Comparison of ENCODE assay signal across 19 cellular contexts in the genomic region with DNA sequence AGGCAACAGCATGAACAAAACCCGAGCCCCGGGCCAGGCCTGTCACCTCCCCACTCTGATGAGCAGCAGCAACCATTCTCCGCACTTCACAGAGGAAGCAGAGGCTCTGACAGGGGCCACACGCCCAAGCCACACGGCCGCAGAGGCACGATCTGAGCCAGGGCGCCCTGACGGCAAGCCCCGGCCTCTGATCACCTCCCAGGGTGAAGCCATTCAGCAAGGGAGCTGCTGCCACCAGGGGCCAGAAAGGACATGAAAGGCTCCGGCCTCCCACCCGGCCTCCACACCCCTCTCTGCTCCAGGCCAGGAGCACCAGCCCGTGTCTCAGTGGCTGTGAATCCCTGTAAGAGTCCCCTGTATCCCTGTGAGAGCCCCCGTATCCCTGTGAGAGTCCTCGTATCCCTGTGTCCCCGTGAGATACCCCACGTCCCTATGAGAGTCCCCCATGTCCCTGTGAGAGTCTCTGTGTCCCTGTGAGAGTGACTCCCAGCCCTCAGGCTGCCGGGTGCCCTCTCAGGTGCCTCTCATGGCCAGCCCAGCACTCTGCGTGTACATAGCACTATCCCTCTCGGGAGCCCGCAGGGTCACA.
DNase-seq lines count a peak whose midpoint lies in the region; ATAC-seq and TF ChIP-seq lines count a peak whose summit lies in the region.
"Had no signal": no experiment of that assay in that cellular context is flagged by ENCODE, and none has a peak within 500 bp of the region (broad histone marks: within the 10 kb centered on the region; RNA-seq: fewer than 3 reads in every experiment).

No MANE protein-coding gene starts in this region.

- ATAC-seq in activated CD4-positive, CD25-positive, alpha-beta regulatory T cell treated with anti-CD3 and anti-CD28 coated beads, Interleukin-2, amount 50 U/mL, for 24 hours: no peak
- peak in 1 of 2 donors; percentile 28 for ATAC-seq in naive B cell (ENCODE audit: low read depth in 2 of 2)
- no peak for ATAC-seq in stimulated activated effector memory CD8-positive, alpha-beta T cell treated with anti-CD3 and anti-CD28 coated beads, Interleukin-12 subunit alpha, Interleukin-12 subunit beta, amount 100 ng/mL, for 72 hours
- no peak for ATAC-seq in left lobe of liver
- ATAC-seq: pancreas had no signal

- H3K4me3 Mint-ChIP-seq in chondrocyte (ENCODE audit: unreplicated experiment) (no peak overlapping the region), naive B cell (no peak overlapping the region)
- H3K4me3 Mint-ChIP-seq in stimulated activated effector memory CD8-positive, alpha-beta T cell treated with anti-CD3 and anti-CD28 coated beads, Interleukin-12 subunit alpha, Interleukin-12 subunit beta, amount 100 ng/mL, for 72 hours: no peak overlapping the region
- H3K4me3 Mint-ChIP-seq: activated T-cell treated with anti-CD3 and anti-CD28 coated beads, Interleukin-2, amount 50 U/mL, for 24 hours; HFFc6 had no signal

- peaks cover 9% of the 10 kb centered on the region for H3K36me3 Mint-ChIP-seq in chondrocyte (ENCODE audit: low read depth)
- peaks cover 0 to 7% of the 10 kb centered on the region in 2 donors for H3K36me3 Mint-ChIP-seq in naive B cell
- H3K36me3 Mint-ChIP-seq in stimulated activated effector memory CD8-positive, alpha-beta T cell treated with anti-CD3 and anti-CD28 coated beads, Interleukin-12 subunit alpha, Interleukin-12 subunit beta, amount 100 ng/mL, for 72 hours: no peaks in the 10 kb centered on the region

- H3K9me3 Mint-ChIP-seq in chondrocyte (ENCODE audit: low read depth) (peaks cover 3% of the 10 kb centered on the region), naive B cell (no peaks in the 10 kb centered on the region)
- no peaks in the 10 kb centered on the region for H3K9me3 Mint-ChIP-seq in stimulated activated effector memory CD8-positive, alpha-beta T cell treated with anti-CD3 and anti-CD28 coated beads, Interleukin-12 subunit alpha, Interleukin-12 subunit beta, amount 100 ng/mL, for 72 hours
- H3K9me3 Mint-ChIP-seq: activated T-cell treated with anti-CD3 and anti-CD28 coated beads, Interleukin-2, amount 50 U/mL, for 24 hours had no signal

- peak; percentile 28 for DNase-seq in activated CD4-positive, CD25-positive, alpha-beta regulatory T cell treated with anti-CD3 and anti-CD28 coated beads, Interleukin-2, amount 50 U/mL, for 72 hours
- DNase-seq in chondrocyte (ENCODE audit: low spot score) (peak; percentile 62), naive B cell (no peak), left lobe of liver (ENCODE audit: low spot score) (no peak), SHP77 (lab: John Stamatoyannopoulos, UW) (no peak)
- no peak for DNase-seq in stimulated activated effector memory CD8-positive, alpha-beta T cell treated with anti-CD3 and anti-CD28 coated beads, Interleukin-12 subunit alpha, Interleukin-12 subunit beta, amount 100 ng/mL, for 72 hours (ENCODE audit: low spot score in 2 of 2)
- DNase-seq in effector CD8-positive, alpha-beta T cell (lab: John Stamatoyannopoulos, UW): no peak
- DNase-seq: 8988T; activated T-cell treated with anti-CD3 and anti-CD28 coated beads, Interleukin-2, amount 50 U/mL, for 24 hours; Calu3; central memory CD4-positive, alpha-beta T cell; HFFc6; NCI-H146; NCI-H2171; NCI-H69; RPMI8226; T1000 had no signal

- no peak for TF ChIP-seq CTCF in chondrocyte (IDR thresholded peaks at IDR 0.05)

- H3K4me1 Mint-ChIP-seq in chondrocyte (ENCODE audit: low read depth) (no peaks in the 10 kb centered on the region), naive B cell (peaks cover 46 to 59% (median 54%) of the 10 kb centered on the region in 3 donors)
- H3K4me1 Mint-ChIP-seq in stimulated activated effector memory CD8-positive, alpha-beta T cell treated with anti-CD3 and anti-CD28 coated beads, Interleukin-12 subunit alpha, Interleukin-12 subunit beta, amount 100 ng/mL, for 72 hours: peaks cover 44% of the 10 kb centered on the region

- H3K27me3 Mint-ChIP-seq in chondrocyte (ENCODE audit: low read depth) (no peaks in the 10 kb centered on the region), naive B cell (no peaks in the 10 kb centered on the region)
- H3K27me3 Mint-ChIP-seq: activated T-cell treated with anti-CD3 and anti-CD28 coated beads, Interleukin-2, amount 50 U/mL, for 24 hours had no signal

- no peak overlapping the region for H3K27ac Mint-ChIP-seq in chondrocyte (ENCODE audit: unreplicated experiment)
- H3K27ac Mint-ChIP-seq in naive B cell: peak overlapping the region in 5 of 6 donors; percentile 30 to 88 (median 73)
- H3K27ac Mint-ChIP-seq in stimulated activated effector memory CD8-positive, alpha-beta T cell treated with anti-CD3 and anti-CD28 coated beads, Interleukin-12 subunit alpha, Interleukin-12 subunit beta, amount 100 ng/mL, for 72 hours: peak overlapping the region; percentile 37
- H3K27ac Mint-ChIP-seq: activated T-cell treated with anti-CD3 and anti-CD28 coated beads, Interleukin-2, amount 50 U/mL, for 24 hours; HFFc6 had no signal

Comparison
In these comparisons a context has a peak if more than half of its experiments do, and no peak if none do; other contexts are left out.
1. DNase-seq: peak in activated CD4-positive, CD25-positive, alpha-beta regulatory T cell treated with anti-CD3 and anti-CD28 coated beads, Interleukin-2, amount 50 U/mL, for 72 hours (single experiment) and chondrocyte (single experiment); none in naive B cell (single experiment), stimulated activated effector memory CD8-positive, alpha-beta T cell treated with anti-CD3 and anti-CD28 coated beads, Interleukin-12 subunit alpha, Interleukin-12 subunit beta, amount 100 ng/mL, for 72 hours (0 of 2), left lobe of liver (single experiment), effector CD8-positive, alpha-beta T cell (single experiment) and SHP77 (0 of 2).